Comparison of ENCODE assay signal across 8 cellular contexts in the genomic region with DNA sequence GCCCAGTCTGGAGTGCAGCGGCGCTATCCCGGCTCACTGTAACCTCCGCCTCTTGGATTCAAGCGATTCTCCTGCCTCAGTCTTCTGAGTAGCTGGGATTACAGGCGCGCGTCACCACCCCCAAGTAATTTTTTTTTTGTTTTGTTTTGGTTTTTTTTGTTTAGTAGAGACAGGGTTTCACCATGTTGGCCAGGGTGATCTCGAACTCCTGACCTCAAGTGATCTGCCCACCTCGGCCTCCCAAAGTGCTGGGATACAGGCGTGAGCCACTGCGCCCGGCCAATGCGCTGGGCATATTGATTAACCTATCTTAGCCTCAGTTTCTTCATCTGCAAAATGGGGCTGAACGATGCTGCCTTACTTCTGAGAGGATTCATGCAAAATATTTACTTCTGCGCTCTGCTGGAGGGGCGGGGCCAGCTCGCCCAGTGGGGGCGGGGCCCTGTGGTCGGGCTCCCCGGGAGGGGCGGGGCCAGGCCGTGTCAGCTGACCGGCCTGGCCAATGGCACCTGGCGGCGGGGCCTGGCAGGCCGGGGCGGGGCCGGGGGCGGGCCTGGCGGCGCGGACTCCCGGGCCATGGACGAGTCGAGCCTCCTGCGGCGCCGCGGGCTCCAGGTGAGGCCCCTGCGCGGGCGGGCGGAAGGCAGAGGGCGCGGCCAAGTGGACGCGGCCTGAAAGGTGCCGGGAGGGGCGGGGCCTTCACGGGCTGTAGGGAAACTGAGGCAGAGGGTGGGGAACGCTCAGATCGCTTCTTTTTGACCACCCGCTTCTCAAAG. TPM values are rescaled to one million over a fixed set of nuclear protein-coding genes. Genes with fewer than 3 reads are reported as not detected.
DNase-seq lines count a peak whose midpoint lies in the region; ATAC-seq and TF ChIP-seq lines count a peak whose summit lies in the region.

A gene (plus strand): TSS at position 562 of the 776 bp plus-strand sequence. CDS start 15 bp downstream, at position 577.

- H3K4me1 ChIP-seq in ACC112 (ENCODE audit: control insufficient read depth, insufficient read depth, low read length, unreplicated experiment), result no peaks in the 10 kb centered on the region
- H3K4me1 ChIP-seq in esophagus muscularis mucosa, result peaks cover 16 to 29% (median 23%) of the 10 kb centered on the region in 4 donors
- peaks cover 7% of the 10 kb centered on the region for H3K4me1 ChIP-seq in muscle layer of colon (ENCODE audit: insufficient read depth, low read length)

- H3K4me3 ChIP-seq in ACC112 (ENCODE audit: low read depth, low read length) (peak within 1 kb of the TSS; percentile 78), esophagus muscularis mucosa (peak within 1 kb of the TSS; percentile 42 to 58 (median 48)), muscle layer of colon (ENCODE audit: low read depth in 1 of 2, low read length in 2 of 2) (peak within 1 kb of the TSS; percentile 7 to 24)

- no peak for TF ChIP-seq EP300 in esophagus muscularis mucosa (IDR thresholded peaks at IDR 0.05)

- H2AFZ ChIP-seq in ACC112 (ENCODE audit: low read length, unreplicated experiment), result peak within 1 kb of the TSS; percentile 46

- ATAC-seq in HG03432 (IDR thresholded peaks at IDR 0.05; ENCODE audit: unreplicated experiment), result peak; percentile 73

- H3K9me3 ChIP-seq in esophagus muscularis mucosa (no peaks in the 10 kb centered on the region), muscle layer of colon (ENCODE audit: low read length) (no peaks in the 10 kb centered on the region)

- WGBS in esophagus muscularis mucosa, result 46% methylated on average over 27 of the region's 54 CpGs

- H3K36me3 ChIP-seq in ACC112 (ENCODE audit: insufficient read depth, low read length) (no peaks in the 10 kb centered on the region), esophagus muscularis mucosa (no peaks in the 10 kb centered on the region), muscle layer of colon (ENCODE audit: insufficient read depth, low read length) (no peaks in the 10 kb centered on the region)

- H3K27ac ChIP-seq in ACC112 (ENCODE audit: low read depth, low read length), result no peak within 1 kb of the TSS
- H3K27ac ChIP-seq in esophagus muscularis mucosa (replicated peaks in 1 of 4), result no peak within 1 kb of the TSS
- no peak within 1 kb of the TSS for H3K27ac ChIP-seq in muscle layer of colon (ENCODE audit: low read depth, low read length)

- no peak within 1 kb of the TSS for H3K9ac ChIP-seq in muscle layer of colon (ENCODE audit: low read length)

- DNase-seq in OCI-M2 (lab: John Stamatoyannopoulos, UW; ENCODE audit: unreplicated experiment), result peak; percentile 71
- DNase-seq in activated T-cell treated with anti-CD3 and anti-CD28 coated beads, Interleukin-2, amount 50 U/mL, for 1 hour, result peak; percentile 97
- DNase-seq in esophagus muscularis mucosa (ENCODE audit: extremely low spot score), result no peak
- DNase-seq in stimulated activated CD8-positive, alpha-beta memory T cell treated with anti-CD3 and anti-CD28 coated beads, Interleukin-7, amount 100 ng/mL, for 4 hours (ENCODE audit: low read depth in 2 of 2), result peak; percentile 72 to 85

- TF ChIP-seq POLR2A in GM18526 (IDR thresholded peaks at IDR 0.05; ENCODE audit: extremely low read depth, insufficient read length), result peak; percentile 70
- TF ChIP-seq POLR2A in esophagus muscularis mucosa (IDR thresholded peaks at IDR 0.05; ENCODE audit: low read depth), result no peak

- H3K27me3 ChIP-seq in ACC112 (ENCODE audit: insufficient read depth, low read length) (peaks cover 17% of the 10 kb centered on the region; the same call in 1 of the 2 replicates), esophagus muscularis mucosa (peaks cover 0 to 53% (median 21%) of the 10 kb centered on the region in 4 donors), muscle layer of colon (ENCODE audit: control insufficient read depth in 1 of 2, insufficient read depth in 2 of 2, low read length in 2 of 2) (peaks cover 16 to 37% of the 10 kb centered on the region in 2 donors)

- intact Hi-C loops in esophagus muscularis mucosa (cut with DNase I), result no loop called here

- TF ChIP-seq CTCF in esophagus muscularis mucosa (IDR thresholded peaks at IDR 0.05), result no peak

- H3K79me2 ChIP-seq in ACC112 (ENCODE audit: control insufficient read depth, insufficient read depth, low read length, unreplicated experiment), result no peaks in the 10 kb centered on the region

RNA-seq across cellular contexts. Expression of the gene that starts here (rescaled TPM):
- 1 to 10 TPM; 5.0 to 8.5 (median 6.4) TPM for total RNA-seq in esophagus muscularis mucosa

Comparison
In these comparisons a context has a peak if more than half of its experiments do, and no peak if none do; other contexts are left out.
1. H3K4me3 ChIP-seq: peak in every context shown above with its lines; median percentile 78 in ACC112; 48 in esophagus muscularis mucosa; 16 in muscle layer of colon.